In the genomic region with DNA sequence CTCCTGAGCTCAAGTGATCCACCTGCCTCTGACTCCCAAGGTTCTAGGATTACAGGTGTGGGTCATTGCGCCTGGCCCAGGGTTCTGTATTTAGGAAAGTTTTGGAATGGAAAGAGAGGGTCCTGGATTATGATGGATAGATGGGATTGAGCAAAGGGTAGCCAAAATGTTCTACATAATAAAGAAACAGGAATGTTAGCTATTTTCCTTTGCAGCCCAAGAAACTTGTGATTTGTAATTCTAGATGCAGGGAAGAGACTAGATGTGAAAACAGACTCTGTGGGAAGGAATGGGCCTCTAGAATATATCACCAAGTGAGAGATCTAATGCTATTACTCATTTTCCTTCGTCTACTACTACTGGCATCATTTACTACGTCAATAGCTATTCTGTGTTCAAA, we compare ENCODE assay signal across 30 cellular contexts.
"Had no signal": no experiment of that assay in that cellular context is flagged by ENCODE, and none has a peak within 500 bp of the region (broad histone marks: within the 10 kb centered on the region; RNA-seq: fewer than 3 reads in every experiment).

No MANE protein-coding gene starts in this region.

- H3K36me3 ChIP-seq: ovary, right lobe of liver, sigmoid colon, suprapubic skin, tibial artery, transverse colon, upper lobe of right lung, uterus had no signal

- H2AFZ ChIP-seq: parathyroid adenoma had no signal

- H3K79me2 ChIP-seq: parathyroid adenoma had no signal

- H3K9ac ChIP-seq: parathyroid adenoma had no signal

- H3K9me3 ChIP-seq: ovary, psoas muscle, right lobe of liver, sigmoid colon, suprapubic skin, testis, tibial artery, transverse colon, upper lobe of right lung, uterus had no signal

- H3K4me1 Mint-ChIP-seq: neural crest cell; stimulated activated memory B cell treated with anti-CD40 and anti-IgM and Interleukin-4, amounts not matched to agents 10 μg/mL and 1 μg/mL and 100 μg/mL, for 72 hours; stimulated activated naive CD8-positive, alpha-beta T cell treated with anti-CD3 and anti-CD28 coated beads, Interleukin-15, amount 100 ng/mL, for 72 hours had no signal

- H3K27ac Mint-ChIP-seq: naive thymus-derived CD8-positive, alpha-beta T cell; natural killer cell treated with Interleukin-12 subunit alpha and Interleukin-12 subunit beta and Interleukin-15 and Interleukin-18, amount 100 ng/mL, for 72 hours; nephron progenitor cell; progenitor cell of endocrine pancreas; stimulated activated memory B cell treated with anti-CD40 and anti-IgM and Interleukin-4, amounts not matched to agents 10 μg/mL and 1 μg/mL and 100 μg/mL, for 72 hours; stimulated activated naive CD8-positive, alpha-beta T cell treated with anti-CD3 and anti-CD28 coated beads, Interleukin-15, amount 100 ng/mL, for 72 hours; type B pancreatic cell had no signal

- H3K27me3 Mint-ChIP-seq: naive thymus-derived CD8-positive, alpha-beta T cell; natural killer cell treated with Interleukin-12 subunit alpha and Interleukin-12 subunit beta and Interleukin-15 and Interleukin-18, amount 100 ng/mL, for 72 hours; stimulated activated memory B cell treated with anti-CD40 and anti-IgM and Interleukin-4, amounts not matched to agents 10 μg/mL and 1 μg/mL and 100 μg/mL, for 72 hours; stimulated activated naive CD8-positive, alpha-beta T cell treated with anti-CD3 and anti-CD28 coated beads, Interleukin-15, amount 100 ng/mL, for 72 hours had no signal

- H3K36me3 Mint-ChIP-seq: naive thymus-derived CD8-positive, alpha-beta T cell; natural killer cell treated with Interleukin-12 subunit alpha and Interleukin-12 subunit beta and Interleukin-15 and Interleukin-18, amount 100 ng/mL, for 72 hours; stimulated activated memory B cell treated with anti-CD40 and anti-IgM and Interleukin-4, amounts not matched to agents 10 μg/mL and 1 μg/mL and 100 μg/mL, for 72 hours; type B pancreatic cell had no signal

- H3K27me3 ChIP-seq: ovary, right lobe of liver, sigmoid colon, suprapubic skin, testis, tibial artery, transverse colon, upper lobe of right lung, uterus had no signal

- H3K4me3 Mint-ChIP-seq: naive thymus-derived CD8-positive, alpha-beta T cell; natural killer cell treated with Interleukin-12 subunit alpha and Interleukin-12 subunit beta and Interleukin-15 and Interleukin-18, amount 100 ng/mL, for 72 hours; nephron progenitor cell; neural crest cell; stimulated activated memory B cell treated with anti-CD40 and anti-IgM and Interleukin-4, amounts not matched to agents 10 μg/mL and 1 μg/mL and 100 μg/mL, for 72 hours; stimulated activated naive CD8-positive, alpha-beta T cell treated with anti-CD3 and anti-CD28 coated beads, Interleukin-15, amount 100 ng/mL, for 72 hours; type B pancreatic cell had no signal

- H3K9me3 Mint-ChIP-seq: naive thymus-derived CD8-positive, alpha-beta T cell; natural killer cell treated with Interleukin-12 subunit alpha and Interleukin-12 subunit beta and Interleukin-15 and Interleukin-18, amount 100 ng/mL, for 72 hours; nephron progenitor cell; neural crest cell; stimulated activated memory B cell treated with anti-CD40 and anti-IgM and Interleukin-4, amounts not matched to agents 10 μg/mL and 1 μg/mL and 100 μg/mL, for 72 hours; stimulated activated naive CD8-positive, alpha-beta T cell treated with anti-CD3 and anti-CD28 coated beads, Interleukin-15, amount 100 ng/mL, for 72 hours; type B pancreatic cell had no signal

- H3K4me3 ChIP-seq: ovary, psoas muscle, right lobe of liver, sigmoid colon, suprapubic skin, testis, tibial artery, transverse colon, upper lobe of right lung, uterus had no signal

- H3K27ac ChIP-seq: ovary, parathyroid adenoma, psoas muscle, right lobe of liver, sigmoid colon, suprapubic skin, testis, tibial artery, transverse colon, upper lobe of right lung, uterus had no signal

- DNase-seq: naive thymus-derived CD8-positive, alpha-beta T cell; nephron progenitor cell; occipital lobe; ovary; posterior cingulate gyrus; psoas muscle; right cardiac atrium; right lobe of liver; sigmoid colon; small intestine; stimulated activated CD4-positive, alpha-beta T cell treated with anti-CD3 and anti-CD28 coated beads, Interleukin-15, amount 100 ng/mL, for 24 hours; stimulated activated CD4-positive, alpha-beta T cell treated with anti-CD3 and anti-CD28 coated beads, Interleukin-4, amount 100 ng/mL, for 1 hour; stimulated activated CD4-positive, alpha-beta T cell treated with anti-CD3 and anti-CD28 coated beads, Interleukin-4, amount 100 ng/mL, for 4 hours; stimulated activated CD8-positive, alpha-beta memory T cell treated with anti-CD3 and anti-CD28 coated beads, Interleukin-4, amount 100 ng/mL, for 48 hours; stimulated activated naive CD4-positive, alpha-beta T cell; stimulated activated naive CD8-positive, alpha-beta T cell treated with anti-CD3 and anti-CD28 coated beads, Interleukin-15, amount 100 ng/mL, for 72 hours; stimulated activated naive CD8-positive, alpha-beta T cell treated with anti-CD3 and anti-CD28 coated beads, Interleukin-15, Interleukin-2, amounts not matched to agents 100 U/mL and 50 U/mL, for 24 hours; substantia nigra; testis; tibial artery; transverse colon; upper lobe of right lung; uterus had no signal

- FAIRE-seq: small intestine had no signal

- H3K4me1 ChIP-seq: parathyroid adenoma, psoas muscle, right lobe of liver, sigmoid colon, suprapubic skin, testis, tibial artery, transverse colon, uterus had no signal
